15 cellular contexts compared by ENCODE assay signal in the genomic region with DNA sequence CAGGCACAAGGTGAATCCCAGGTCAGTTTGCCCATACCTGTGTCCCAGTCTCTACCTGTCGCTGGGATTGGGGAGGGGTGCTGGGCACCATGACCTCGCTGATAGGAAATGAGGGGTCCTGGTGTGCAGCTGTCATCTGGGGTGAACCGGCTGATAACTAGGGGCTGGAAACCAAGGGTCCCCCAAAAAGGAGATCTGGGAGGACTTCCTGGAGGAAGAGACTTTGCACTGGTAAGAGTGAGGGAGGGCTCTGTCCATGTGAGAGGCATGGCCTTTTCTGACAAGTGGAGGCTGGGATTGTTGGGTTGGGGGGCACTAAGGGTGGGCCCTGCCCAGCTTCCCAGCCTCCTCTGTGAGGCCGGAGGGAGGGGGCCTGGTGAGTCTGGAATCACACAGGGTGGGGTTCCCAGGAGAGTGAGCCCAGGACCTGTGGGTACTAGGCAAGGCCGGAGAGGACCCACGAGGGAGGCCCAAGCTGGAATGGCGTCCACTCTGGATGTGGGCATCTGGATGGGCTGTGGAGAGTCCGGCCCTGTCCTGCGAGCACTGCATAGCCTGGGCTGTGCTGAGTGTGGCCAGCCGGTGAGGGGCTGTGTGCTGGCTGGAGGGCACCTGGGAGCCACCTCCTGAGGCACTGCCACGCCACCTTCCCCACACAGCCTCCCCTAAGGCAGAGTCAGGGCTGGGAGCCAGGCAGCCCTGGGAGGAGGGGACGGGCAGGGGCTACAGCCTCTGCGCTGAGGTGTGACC. TPM values are rescaled to one million over a fixed set of nuclear protein-coding genes. Genes with fewer than 3 reads are reported as not detected.
A peak's percentile ranks its signal among the peaks of the same experiment; 100 is the strongest.
DNase-seq lines count a peak whose midpoint lies in the region; ATAC-seq and TF ChIP-seq lines count a peak whose summit lies in the region.
"Had no signal": no experiment of that assay in that cellular context is flagged by ENCODE, and none has a peak within 500 bp of the region (broad histone marks: within the 10 kb centered on the region; RNA-seq: fewer than 3 reads in every experiment).

No MANE protein-coding gene starts in this region.

- peak overlapping the region; percentile 58 for H3K27ac Mint-ChIP-seq in activated T-cell treated with anti-CD3 and anti-CD28 coated beads, Interleukin-2, amount 50 U/mL, for 72 hours
- H3K27ac Mint-ChIP-seq in T-cell: peak overlapping the region; percentile 89 to 97
- H3K27ac Mint-ChIP-seq in stimulated activated naive CD8-positive, alpha-beta T cell treated with anti-CD3 and anti-CD28 coated beads, Interleukin-15, amount 100 ng/mL, for 72 hours: peak overlapping the region; percentile 68 to 71

- H3K36me3 ChIP-seq in effector memory CD4-positive, alpha-beta T cell (ENCODE audit: control insufficient read depth, insufficient read depth, low read length): no peaks in the 10 kb centered on the region
- H3K36me3 ChIP-seq in mucosa of descending colon (ENCODE audit: low read depth): no peaks in the 10 kb centered on the region
- H3K36me3 ChIP-seq: left lung, SJCRH30, thyroid gland had no signal

- H3K9me3 ChIP-seq in effector memory CD4-positive, alpha-beta T cell (ENCODE audit: control insufficient read depth, low read length): no peaks in the 10 kb centered on the region
- H3K9me3 ChIP-seq in mucosa of descending colon: no peaks in the 10 kb centered on the region
- H3K9me3 ChIP-seq: left lung, SJCRH30, thyroid gland had no signal

- H3K4me1 Mint-ChIP-seq in activated T-cell treated with anti-CD3 and anti-CD28 coated beads, Interleukin-2, amount 50 U/mL, for 72 hours (ENCODE audit: low read depth): peaks cover 35% of the 10 kb centered on the region
- peaks cover 31 to 50% (median 38%) of the 10 kb centered on the region in 3 donors for H3K4me1 Mint-ChIP-seq in T-cell
- peaks cover 52% of the 10 kb centered on the region for H3K4me1 Mint-ChIP-seq in stimulated activated naive CD8-positive, alpha-beta T cell treated with anti-CD3 and anti-CD28 coated beads, Interleukin-15, amount 100 ng/mL, for 72 hours

- no peaks in the 10 kb centered on the region for H3K27me3 Mint-ChIP-seq in activated T-cell treated with anti-CD3 and anti-CD28 coated beads, Interleukin-2, amount 50 U/mL, for 72 hours (ENCODE audit: low read depth)
- no peaks in the 10 kb centered on the region for H3K27me3 Mint-ChIP-seq in T-cell
- H3K27me3 Mint-ChIP-seq in stimulated activated naive CD8-positive, alpha-beta T cell treated with anti-CD3 and anti-CD28 coated beads, Interleukin-15, amount 100 ng/mL, for 72 hours: no peaks in the 10 kb centered on the region

- H3K4me3 Mint-ChIP-seq in activated T-cell treated with anti-CD3 and anti-CD28 coated beads, Interleukin-2, amount 50 U/mL, for 72 hours: peak overlapping the region; percentile 93 to 99
- H3K4me3 Mint-ChIP-seq in T-cell: peak overlapping the region; percentile 71 to 83 (median 81)
- peak overlapping the region; percentile 98 for H3K4me3 Mint-ChIP-seq in stimulated activated naive CD8-positive, alpha-beta T cell treated with anti-CD3 and anti-CD28 coated beads, Interleukin-15, amount 100 ng/mL, for 72 hours

- H3K27me3 ChIP-seq in effector memory CD4-positive, alpha-beta T cell (replicated peaks; ENCODE audit: control insufficient read depth, insufficient read depth, low read length, poor library complexity, severe bottlenecking): no peaks in the 10 kb centered on the region
- H3K27me3 ChIP-seq: thyroid gland had no signal

- POLR2A ChIA-PET in T-cell (lab: Charles Lee): no interaction called here

- no peak overlapping the region for H3K27ac ChIP-seq in effector memory CD4-positive, alpha-beta T cell (ENCODE audit: insufficient read depth, low read length, poor library complexity, severe bottlenecking)
- H3K27ac ChIP-seq: left lung, SJCRH30, thyroid gland had no signal

- no peak for ATAC-seq in activated T-cell treated with anti-CD3 and anti-CD28 coated beads, Interleukin-2, amount 50 U/mL, for 72 hours (replicated peaks in 1 of 2)
- ATAC-seq in T-cell (replicated peaks in 1 of 4) (no peak), GM19324 (IDR thresholded peaks at IDR 0.05; ENCODE audit: low FRiP score, unreplicated experiment) (no peak), HG03108 (IDR thresholded peaks at IDR 0.05; ENCODE audit: unreplicated experiment) (no peak), mucosa of descending colon (no peak)
- ATAC-seq in stimulated activated naive CD8-positive, alpha-beta T cell treated with anti-CD3 and anti-CD28 coated beads, Interleukin-15, amount 100 ng/mL, for 72 hours: no peak
- ATAC-seq: left lung had no signal

- peaks cover 43% of the 10 kb centered on the region for H3K4me1 ChIP-seq in effector memory CD4-positive, alpha-beta T cell (ENCODE audit: control insufficient read depth, insufficient read depth, low read length, poor library complexity, severe bottlenecking)
- H3K4me1 ChIP-seq in mucosa of descending colon (ENCODE audit: low read depth): peaks cover 38% of the 10 kb centered on the region

- no peak for TF ChIP-seq CTCF in mucosa of descending colon (IDR thresholded peaks at IDR 0.05)

- DNase-seq in activated T-cell treated with anti-CD3 and anti-CD28 coated beads, Interleukin-2, amount 50 U/mL, for 72 hours: no peak
- DNase-seq in activated T-cell treated with anti-CD3 and anti-CD28 coated beads, Interleukin-2, amount 50 U/mL, for 1 hour: no peak
- DNase-seq in T-cell (no peak), mucosa of descending colon (no peak)
- DNase-seq in effector memory CD4-positive, alpha-beta T cell: no peak
- no peak for DNase-seq in stimulated activated naive CD8-positive, alpha-beta T cell treated with anti-CD3 and anti-CD28 coated beads, Interleukin-15, amount 100 ng/mL, for 72 hours
- DNase-seq: activated CD8-positive, alpha-beta memory T cell treated with anti-CD3 and anti-CD28 coated beads, Interleukin-2, amount 50 U/mL, for 48 hours; dermis blood vessel endothelial cell; KG1; NCI-H1436; SJCRH30 had no signal

- H3K9me3 Mint-ChIP-seq in activated T-cell treated with anti-CD3 and anti-CD28 coated beads, Interleukin-2, amount 50 U/mL, for 72 hours: no peaks in the 10 kb centered on the region
- H3K9me3 Mint-ChIP-seq in T-cell: no peaks in the 10 kb centered on the region
- H3K9me3 Mint-ChIP-seq in stimulated activated naive CD8-positive, alpha-beta T cell treated with anti-CD3 and anti-CD28 coated beads, Interleukin-15, amount 100 ng/mL, for 72 hours: no peaks in the 10 kb centered on the region

- intact Hi-C loops in mucosa of descending colon (cut with DNase I, micrococcal nuclease): loop anchor here in 1 of 2 donors (5.0 to 10.0 kb wide), 2 partner anchors 130 to 1008 kb away; no protein-coding TSS in a partner anchor

- no peaks in the 10 kb centered on the region for H3K36me3 Mint-ChIP-seq in activated T-cell treated with anti-CD3 and anti-CD28 coated beads, Interleukin-2, amount 50 U/mL, for 72 hours (ENCODE audit: insufficient read depth in 2 of 2)
- peaks cover 1% of the 10 kb centered on the region for H3K36me3 Mint-ChIP-seq in T-cell

- CTCF ChIA-PET in T-cell (lab: Charles Lee): no interaction called here

- H3K4me3 ChIP-seq in effector memory CD4-positive, alpha-beta T cell (ENCODE audit: insufficient read depth, low read depth, low read length, poor library complexity, severe bottlenecking): peak overlapping the region; percentile 50
- no peak overlapping the region for H3K4me3 ChIP-seq in mucosa of descending colon
- H3K4me3 ChIP-seq: left lung, SJCRH30, thyroid gland had no signal

RNA-seq across cellular contexts. Expression of a gene that starts 4.9 kb away (rescaled TPM):
- 10 to 100 TPM; 10.2 to 11.4 TPM for total RNA-seq in activated T-cell treated with anti-CD3 and anti-CD28 coated beads, Interleukin-2, amount 50 U/mL, for 72 hours
- total RNA-seq in T-cell (10 to 100 TPM; 11.7 to 13.2 (median 12.2) TPM), mucosa of descending colon (10 to 100 TPM; 13.4 to 20.4 (median 18.4) TPM)

RNA-seq across cellular contexts. Expression of a gene that starts 25.6 kb away (rescaled TPM):
- 100 to 1,000 TPM; 160 to 166 TPM for total RNA-seq in activated T-cell treated with anti-CD3 and anti-CD28 coated beads, Interleukin-2, amount 50 U/mL, for 72 hours
- total RNA-seq in T-cell (100 to 1,000 TPM in 3 of 5 donors, 10 to 100 TPM in 2; 84.3 to 129 (median 125) TPM), mucosa of descending colon (100 to 1,000 TPM; 151 to 217 (median 193) TPM)

RNA-seq across cellular contexts. Expression of a gene that starts 25.9 kb away (rescaled TPM):
- total RNA-seq in activated T-cell treated with anti-CD3 and anti-CD28 coated beads, Interleukin-2, amount 50 U/mL, for 72 hours: 1 to 10 TPM; 6.8 to 6.9 TPM
- total RNA-seq in T-cell (10 to 100 TPM in 3 of 5 donors, 1 to 10 TPM in 2; 8.2 to 17.5 (median 13.2) TPM), mucosa of descending colon (10 to 100 TPM; 13.1 to 17.4 (median 13.4) TPM)

RNA-seq across cellular contexts. Expression of a gene that starts 58.8 kb away (rescaled TPM):
- 10 to 100 TPM; 13.9 to 26.3 TPM for total RNA-seq in activated T-cell treated with anti-CD3 and anti-CD28 coated beads, Interleukin-2, amount 50 U/mL, for 72 hours
- 10 to 100 TPM; 20.2 to 59.1 (median 27.9) TPM for total RNA-seq in T-cell
- total RNA-seq in mucosa of descending colon: 1 to 10 TPM; 1.2 to 6.8 (median 1.9) TPM
